Comparison of ENCODE assay signal across 8 cellular contexts in the genomic region with DNA sequence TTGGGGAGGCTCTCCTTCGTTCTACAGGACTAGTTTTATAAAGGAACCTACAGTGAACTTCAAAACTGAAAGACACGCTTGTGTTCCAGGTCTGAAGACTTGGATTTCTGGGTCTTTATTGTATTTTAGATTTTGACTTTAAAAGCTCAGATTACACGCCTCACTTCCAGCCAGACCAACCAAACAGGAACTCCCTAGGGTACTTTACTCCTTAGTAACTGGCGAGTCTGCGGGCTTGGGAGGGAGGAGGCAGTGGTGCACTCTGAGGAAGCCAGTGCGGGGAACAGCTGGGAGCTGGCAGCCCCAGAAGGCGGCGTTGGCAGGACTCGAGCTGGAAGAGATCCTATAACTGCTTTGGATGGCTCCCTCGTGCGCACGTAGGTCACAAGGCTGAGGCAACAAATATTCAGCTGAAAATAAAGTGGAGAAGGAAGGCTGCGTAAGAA. TPM values are rescaled to one million over a fixed set of nuclear protein-coding genes. Genes with fewer than 3 reads are reported as not detected.
A peak's percentile ranks its signal among the peaks of the same experiment; 100 is the strongest.
DNase-seq lines count a peak whose midpoint lies in the region; ATAC-seq, FAIRE-seq and TF ChIP-seq lines count a peak whose summit lies in the region.

No MANE protein-coding gene starts in this region.

- H3K27ac ChIP-seq in RWPE2 (ENCODE audit: poor library complexity, severe bottlenecking) (peak overlapping the region; percentile 69), coronary artery (peak overlapping the region; percentile 84 to 91), kidney (ENCODE audit: low read depth in 2 of 2, low read length in 2 of 2) (peak overlapping the region; percentile 43 to 65), small intestine (ENCODE audit: low read depth in 1 of 2, low read length in 1 of 2) (peak overlapping the region in 1 of 2 donors; percentile 34)

- H3K27me3 ChIP-seq in RWPE2 (ENCODE audit: insufficient read depth, poor library complexity, severe bottlenecking) (no peaks in the 10 kb centered on the region), small intestine (ENCODE audit: control insufficient read depth in 2 of 2, insufficient read depth in 2 of 2, low read length in 2 of 2) (no peaks in the 10 kb centered on the region)

- peak; percentile 74 for DNase-seq in DMS53 treated with DMSO at 0.1 percent for 48 hours (lab: John Stamatoyannopoulos, UW; ENCODE audit: unreplicated experiment)
- DNase-seq in HT1080 (ENCODE audit: low read depth) = peak; percentile 53
- DNase-seq in RWPE2 (ENCODE audit: low spot score) = peak; percentile 46
- peak; percentile 88 for DNase-seq in coronary artery (ENCODE audit: low spot score)
- DNase-seq in kidney = peak; percentile 76
- DNase-seq in small intestine = peak; percentile 33

- H3K36me3 ChIP-seq in RWPE2 (ENCODE audit: low read depth) (no peaks in the 10 kb centered on the region), kidney (ENCODE audit: control insufficient read depth in 1 of 2, insufficient read depth in 2 of 2, low read length in 2 of 2) (no peaks in the 10 kb centered on the region), small intestine (ENCODE audit: control insufficient read depth in 2 of 2, insufficient read depth in 2 of 2, low read length in 2 of 2) (no peaks in the 10 kb centered on the region)

- H3K4me3 ChIP-seq in RWPE2 (ENCODE audit: severe bottlenecking) (peak overlapping the region; percentile 51), coronary artery (peak overlapping the region; percentile 70), kidney (ENCODE audit: low read length in 2 of 2) (peak overlapping the region; percentile 68 to 76), small intestine (ENCODE audit: low read depth in 1 of 2, low read length in 2 of 2) (peak overlapping the region in 1 of 2 donors; percentile 24)

- ATAC-seq in RWPE2 (ENCODE audit: low read depth) = peak; percentile 75
- ATAC-seq in HG03442 (IDR thresholded peaks at IDR 0.05; ENCODE audit: unreplicated experiment) = no peak
- ATAC-seq in GM18519 (IDR thresholded peaks at IDR 0.05; ENCODE audit: low FRiP score, unreplicated experiment) = no peak

- H3K9me3 ChIP-seq in RWPE2 (ENCODE audit: severe bottlenecking) (no peaks in the 10 kb centered on the region), kidney (ENCODE audit: control insufficient read depth in 1 of 2, low read length in 2 of 2) (no peaks in the 10 kb centered on the region), small intestine (ENCODE audit: control insufficient read depth, low read depth) (no peaks in the 10 kb centered on the region)

- H3K4me1 ChIP-seq in RWPE2 (ENCODE audit: insufficient read depth, poor library complexity, severe bottlenecking) (no peaks in the 10 kb centered on the region), kidney (ENCODE audit: control insufficient read depth in 1 of 2, insufficient read depth in 1 of 2, low read depth in 1 of 2, low read length in 2 of 2) (no peaks in the 10 kb centered on the region), small intestine (ENCODE audit: control insufficient read depth in 2 of 2, insufficient read depth in 1 of 2, low read depth in 1 of 2, low read length in 1 of 2) (no peaks in the 10 kb centered on the region)

- peak overlapping the region in 1 of 2 donors; percentile 51 for H3K9ac ChIP-seq in kidney (ENCODE audit: low read length in 2 of 2)

- WGBS in small intestine, 3 donors = 3 to 43% (median 11%) methylated on average over 13 of the region's 13 CpGs

- FAIRE-seq in kidney (lab: Jason Lieb, UNC) (no peak), small intestine (lab: Jason Lieb, UNC) (no peak)

- intact Hi-C loops in kidney (cut with DNase I) = no loop called here

- TF ChIP-seq CTCF in RWPE2 (IDR thresholded peaks at IDR 0.05; ENCODE audit: poor library complexity, severe bottlenecking) (no peak), coronary artery (IDR thresholded peaks at IDR 0.05) (no peak), kidney (IDR thresholded peaks at IDR 0.05; ENCODE audit: borderline replicate concordance, extremely low read depth, insufficient read depth) (no peak)

RNA-seq across cellular contexts. Expression of a gene that starts 0.4 kb away (rescaled TPM):
- 6.9 and 8.3 TPM in 2 replicates for total RNA-seq in HT1080 (2014; rRNA removed; shearing (Covaris generic))
- 5.2 and 6.3 TPM in 2 replicates for polyA plus RNA-seq in HT1080 (2015; cell fraction: cytosol; rRNA removed)
- polyA plus RNA-seq in HT1080 (2015; cell fraction: nucleus; rRNA removed) = 11.3 TPM in 2 replicates
- 3.4 TPM for total RNA-seq in kidney
- polyA plus RNA-seq in kidney (ENCODE audit: insufficient read depth, low read depth, low replicate concordance) (2.6 TPM), small intestine (1 to 10 TPM in 1 of 3 donors, under 1 TPM in 2; 0.22 to 1.4 (median 0.27) TPM)

Comparison
In these comparisons a context has a peak if more than half of its experiments do, and no peak if none do; other contexts are left out.
1. DNase-seq: peak in every context shown above with its lines; median percentile 88 in coronary artery; 76 in kidney; 74 in DMS53 treated with DMSO at 0.1 percent for 48 hours; 53 in HT1080; 46 in RWPE2; 33 in small intestine.